Comparison of ENCODE assay signal across 8 cellular contexts in the genomic region with DNA sequence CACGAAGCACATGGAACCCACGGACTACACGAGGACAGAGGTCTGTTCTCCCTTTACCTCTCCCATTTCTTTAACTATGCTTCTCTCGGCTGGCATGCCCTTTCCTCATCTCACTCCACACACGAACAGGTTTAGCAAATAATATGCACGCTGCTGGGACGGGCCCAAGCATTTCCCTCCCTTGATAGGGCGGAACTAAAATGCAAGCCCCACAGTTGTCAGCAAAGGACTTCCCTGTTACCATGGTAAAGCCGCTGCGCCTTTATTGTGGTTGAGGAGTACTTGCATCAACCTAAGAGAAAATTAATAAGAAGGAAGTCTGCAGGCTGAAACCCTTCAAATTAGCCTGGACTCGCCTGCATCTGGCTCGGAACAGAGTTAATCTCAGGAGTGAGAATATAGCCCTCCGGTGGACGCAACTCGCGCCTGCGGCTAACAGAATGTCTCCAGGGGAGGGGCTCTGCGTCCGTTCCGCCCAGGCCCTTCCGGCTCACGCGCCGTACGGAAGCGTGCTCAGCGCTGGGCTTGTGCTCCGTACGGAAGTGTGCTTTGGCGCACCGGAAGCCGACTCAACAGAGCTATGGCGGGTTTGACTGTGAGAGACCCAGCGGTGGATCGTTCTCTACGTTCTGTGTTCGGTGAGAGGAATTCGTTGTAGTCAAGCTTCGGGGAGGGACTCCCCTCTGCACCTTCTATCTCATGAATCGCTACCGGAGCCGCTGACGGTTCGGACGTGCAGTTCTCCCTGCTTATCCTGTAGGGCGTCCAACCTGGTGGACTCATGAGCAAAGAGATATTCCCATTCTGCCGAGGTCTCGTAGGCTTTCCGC. TPM values are rescaled to one million over a fixed set of nuclear protein-coding genes. Genes with fewer than 3 reads are reported as not detected.
A peak's percentile ranks its signal among the peaks of the same experiment; 100 is the strongest.
DNase-seq lines count a peak whose midpoint lies in the region; ATAC-seq and TF ChIP-seq lines count a peak whose summit lies in the region.

A gene with protein sequence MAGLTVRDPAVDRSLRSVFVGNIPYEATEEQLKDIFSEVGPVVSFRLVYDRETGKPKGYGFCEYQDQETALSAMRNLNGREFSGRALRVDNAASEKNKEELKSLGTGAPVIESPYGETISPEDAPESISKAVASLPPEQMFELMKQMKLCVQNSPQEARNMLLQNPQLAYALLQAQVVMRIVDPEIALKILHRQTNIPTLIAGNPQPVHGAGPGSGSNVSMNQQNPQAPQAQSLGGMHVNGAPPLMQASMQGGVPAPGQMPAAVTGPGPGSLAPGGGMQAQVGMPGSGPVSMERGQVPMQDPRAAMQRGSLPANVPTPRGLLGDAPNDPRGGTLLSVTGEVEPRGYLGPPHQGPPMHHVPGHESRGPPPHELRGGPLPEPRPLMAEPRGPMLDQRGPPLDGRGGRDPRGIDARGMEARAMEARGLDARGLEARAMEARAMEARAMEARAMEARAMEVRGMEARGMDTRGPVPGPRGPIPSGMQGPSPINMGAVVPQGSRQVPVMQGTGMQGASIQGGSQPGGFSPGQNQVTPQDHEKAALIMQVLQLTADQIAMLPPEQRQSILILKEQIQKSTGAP (plus strand): TSS at position 555 of the 830 bp plus-strand sequence. CDS start 26 bp downstream, at position 581.

- H3K27ac Mint-ChIP-seq in type B pancreatic cell, result peak within 1 kb of the TSS; percentile 86

- peaks cover 5% of the 10 kb centered on the region for H3K9me3 Mint-ChIP-seq in type B pancreatic cell

- peaks cover 10% of the 10 kb centered on the region for H3K27me3 Mint-ChIP-seq in type B pancreatic cell

- H3K36me3 Mint-ChIP-seq in type B pancreatic cell, result no peaks in the 10 kb centered on the region

- peak within 1 kb of the TSS; percentile 88 for H3K4me3 Mint-ChIP-seq in type B pancreatic cell

- 0 out of 2 replicates have a peak, but pooled peaks have one; percentile 7 for TF ChIP-seq CTCF in GM12874 (IDR thresholded peaks at IDR 0.05; ENCODE audit: insufficient read depth, low read depth, low read length)
- TF ChIP-seq CTCF in type B pancreatic cell (conservative IDR thresholded peaks at IDR 0.05), result peak; percentile 48

- intact Hi-C loops in cardiac septum (cut with DNase I), result no loop called here

- peak; percentile 100 for ATAC-seq in HG02759 (IDR thresholded peaks at IDR 0.05; ENCODE audit: unreplicated experiment)

- H3K4me1 Mint-ChIP-seq in type B pancreatic cell (ENCODE audit: unreplicated experiment), result peaks cover 5% of the 10 kb centered on the region

- peak; percentile 43 for DNase-seq in NCI-H128 (lab: John Stamatoyannopoulos, UW; ENCODE audit: unreplicated experiment)
- peak; percentile 21 to 72 for DNase-seq in SW 1271 (lab: John Stamatoyannopoulos, UW)
- peak; percentile 43 for DNase-seq in activated naive CD8-positive, alpha-beta T cell treated with anti-CD3 and anti-CD28 coated beads, Interleukin-2, amount 50 U/mL, for 16 hours (ENCODE audit: low read depth, low spot score)
- peak; percentile 91 for DNase-seq in cardiac septum (ENCODE audit: low spot score)
- DNase-seq in pons (ENCODE audit: low spot score), result peak; percentile 74
- DNase-seq in type B pancreatic cell (ENCODE audit: extremely low spot score, unreplicated experiment), result peak; percentile 78

RNA-seq across cellular contexts. Expression of the gene that starts here (rescaled TPM):
- total RNA-seq in cardiac septum, result 7.8 TPM
- 20.5 and 24.7 TPM in 2 replicates for total RNA-seq in type B pancreatic cell (ENCODE audit: low replicate concordance)

Comparison
In these comparisons a context has a peak if more than half of its experiments do, and no peak if none do; other contexts are left out.
1. Peak in every context shown above with its lines: DNase-seq and ATAC-seq.